In the genomic region with DNA sequence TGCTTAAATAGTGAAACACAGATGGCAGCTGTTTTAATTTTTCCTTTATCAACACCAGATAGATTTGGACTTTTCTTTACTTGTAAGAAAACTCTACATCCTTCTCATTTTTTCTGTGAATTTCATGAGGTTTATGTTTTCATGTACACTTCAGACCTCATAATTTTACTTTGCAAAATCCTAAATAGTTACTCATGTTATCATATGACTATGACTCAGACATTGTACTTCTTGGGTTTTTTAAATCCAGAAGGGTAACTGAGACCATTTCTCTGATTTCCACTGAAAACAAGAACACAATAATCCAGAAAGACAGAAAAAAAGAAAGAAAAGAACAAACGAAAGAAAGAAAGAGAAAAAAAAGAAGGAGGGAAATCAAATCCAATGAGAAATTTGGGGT, we compare ENCODE assay signal across 15 cellular contexts.
"Had no signal": no experiment of that assay in that cellular context is flagged by ENCODE, and none has a peak within 500 bp of the region (broad histone marks: within the 10 kb centered on the region; RNA-seq: fewer than 3 reads in every experiment).

No MANE protein-coding gene starts in this region.

- H3K9me3 Mint-ChIP-seq: activated naive CD4-positive, alpha-beta T cell treated with anti-CD3 and anti-CD28 coated beads for 36 hours had no signal

- H3K4me3 Mint-ChIP-seq: activated naive CD4-positive, alpha-beta T cell treated with anti-CD3 and anti-CD28 coated beads for 36 hours; activated T-helper 17 cell treated with anti-CD3 and anti-CD28 coated beads, Interleukin-2, amount 50 U/mL, for 72 hours; central memory CD8-positive, alpha-beta T cell; stimulated activated effector memory CD8-positive, alpha-beta T cell treated with anti-CD3 and anti-CD28 coated beads, Interleukin-12 subunit alpha, Interleukin-12 subunit beta, amount 100 ng/mL, for 72 hours; T-helper 1 cell treated with Interleukin-12 subunit alpha and Interleukin-12 subunit beta and Interleukin-4 antibody, amounts not matched to agents 30 μg/mL and 1 μg/mL, for 36 hours; WTC11 had no signal

- H3K27me3 ChIP-seq: body of pancreas, esophagus muscularis mucosa, gastroesophageal sphincter, tibial artery, vagina had no signal

- H3K4me1 ChIP-seq: body of pancreas, esophagus muscularis mucosa, gastroesophageal sphincter, tibial artery, vagina had no signal

- DNase-seq: activated CD4-positive, alpha-beta T cell treated with anti-CD3 and anti-CD28 coated beads for 48 hours; activated CD8-positive, alpha-beta memory T cell treated with anti-CD3 and anti-CD28 coated beads for 24 hours; activated naive CD4-positive, alpha-beta T cell treated with anti-CD3 and anti-CD28 coated beads for 36 hours; body of pancreas; kidney glomerular epithelial cell; right cardiac atrium; tibial artery had no signal

- H3K4me1 Mint-ChIP-seq: activated T-helper 17 cell treated with anti-CD3 and anti-CD28 coated beads, Interleukin-2, amount 50 U/mL, for 72 hours; central memory CD8-positive, alpha-beta T cell; stimulated activated effector memory CD8-positive, alpha-beta T cell treated with anti-CD3 and anti-CD28 coated beads, Interleukin-12 subunit alpha, Interleukin-12 subunit beta, amount 100 ng/mL, for 72 hours; WTC11 had no signal

- H3K9me3 ChIP-seq: body of pancreas, esophagus muscularis mucosa, gastroesophageal sphincter, tibial artery, vagina had no signal

- H3K27me3 Mint-ChIP-seq: activated T-helper 17 cell treated with anti-CD3 and anti-CD28 coated beads, Interleukin-2, amount 50 U/mL, for 72 hours; central memory CD8-positive, alpha-beta T cell had no signal

- H3K36me3 ChIP-seq: esophagus muscularis mucosa, gastroesophageal sphincter, tibial artery, vagina had no signal

- ATAC-seq: activated T-helper 17 cell treated with anti-CD3 and anti-CD28 coated beads, Interleukin-2, amount 50 U/mL, for 72 hours; body of pancreas; gastroesophageal sphincter; right cardiac atrium; stimulated activated effector memory CD8-positive, alpha-beta T cell treated with anti-CD3 and anti-CD28 coated beads, Interleukin-12 subunit alpha, Interleukin-12 subunit beta, amount 100 ng/mL, for 72 hours; WTC11 had no signal

- H3K4me3 ChIP-seq: body of pancreas, esophagus muscularis mucosa, gastroesophageal sphincter, tibial artery, vagina had no signal

- H3K27ac Mint-ChIP-seq: activated naive CD4-positive, alpha-beta T cell treated with anti-CD3 and anti-CD28 coated beads for 36 hours; activated T-helper 17 cell treated with anti-CD3 and anti-CD28 coated beads, Interleukin-2, amount 50 U/mL, for 72 hours; stimulated activated effector memory CD8-positive, alpha-beta T cell treated with anti-CD3 and anti-CD28 coated beads, Interleukin-12 subunit alpha, Interleukin-12 subunit beta, amount 100 ng/mL, for 72 hours; T-helper 1 cell treated with Interleukin-12 subunit alpha and Interleukin-12 subunit beta and Interleukin-4 antibody, amounts not matched to agents 30 μg/mL and 1 μg/mL, for 36 hours; WTC11 had no signal

- H3K36me3 Mint-ChIP-seq: stimulated activated effector memory CD8-positive, alpha-beta T cell treated with anti-CD3 and anti-CD28 coated beads, Interleukin-12 subunit alpha, Interleukin-12 subunit beta, amount 100 ng/mL, for 72 hours had no signal

- H3K27ac ChIP-seq: body of pancreas, esophagus muscularis mucosa, gastroesophageal sphincter, tibial artery, vagina had no signal
